30 cellular contexts compared by ENCODE assay signal in genomic region chr6:116543149-116543548, GRCh38. TPM values are rescaled to one million over a fixed set of nuclear protein-coding genes. Genes with fewer than 3 reads are reported as not detected.
"Had no signal": no experiment of that assay in that cellular context is flagged by ENCODE, and none has a peak within 500 bp of the region (broad histone marks: within the 10 kb centered on the region; RNA-seq: fewer than 3 reads in every experiment).

No MANE protein-coding gene starts in this region.

- H2AFZ ChIP-seq: PC-9 had no signal

- H3K36me3 ChIP-seq: cardiac muscle cell had no signal

- ATAC-seq: activated CD8-positive, alpha-beta T cell treated with anti-CD3 and anti-CD28 coated beads for 36 hours; activated T-cell treated with anti-CD3 and anti-CD28 coated beads, Interleukin-2, amount 50 U/mL, for 72 hours; activated T-helper 17 cell treated with anti-CD3 and anti-CD28 coated beads, Interleukin-2, amount 50 U/mL, for 72 hours; K562 had no signal

- H3K27ac ChIP-seq: cardiac muscle cell, PC-9, RWPE1, SK-N-MC had no signal

- DNase-seq: activated CD4-positive, alpha-beta T cell treated with anti-CD3 and anti-CD28 coated beads, Interleukin-2, amount 10 ng/mL, durations not matched to agents 24 days and 14 days; activated CD4-positive, alpha-beta T cell treated with anti-CD3 and anti-CD28 coated beads, Interleukin-2, amount 50 U/mL, for 4 hours; activated CD8-positive, alpha-beta T cell treated with anti-CD3 and anti-CD28 coated beads for 36 hours; activated effector memory CD4-positive, alpha-beta T cell treated with anti-CD3 and anti-CD28 coated beads, Interleukin-2, amount 50 U/mL, for 16 hours; activated naive CD4-positive, alpha-beta T cell; activated naive CD4-positive, alpha-beta T cell treated with anti-CD3 and anti-CD28 coated beads, Interleukin-2, amount 50 U/mL, for 16 hours; activated naive CD8-positive, alpha-beta T cell treated with anti-CD3 and anti-CD28 coated beads for 36 hours; activated T-cell treated with anti-CD3 and anti-CD28 coated beads, Interleukin-2, amount 50 U/mL, for 1 hour; activated T-cell treated with anti-CD3 and anti-CD28 coated beads, Interleukin-2, amount 50 U/mL, for 72 hours; amniotic stem cell; aorta; NCI-H1436 treated with DMSO at 0.1 percent for 48 hours; NCI-H1694 treated with DMSO at 0.1 percent for 48 hours; NCI-H2081; NCI-H2171; NCI-H446; NCI-H510A treated with DMSO at 0.1 percent for 48 hours; NCI-H526 treated with DMSO at 0.1 percent for 48 hours; PC-9; Right ventricle myocardium superior had no signal

- H3K4me3 ChIP-seq: cardiac muscle cell, K562, PC-9, SK-N-MC had no signal

- H3K4me2 ChIP-seq: PC-9 had no signal

RNA-seq across cellular contexts. Expression of gene TRAPPC3L, which starts 2.3 kb away (rescaled TPM):
- total RNA-seq: activated CD4-positive, alpha-beta T cell treated with anti-CD3 and anti-CD28 coated beads, Interleukin-2, amount 10 ng/mL, durations not matched to agents 24 days and 14 days; activated CD8-positive, alpha-beta memory T cell treated with anti-CD3 and anti-CD28 coated beads for 36 hours; activated CD8-positive, alpha-beta T cell treated with anti-CD3 and anti-CD28 coated beads for 36 hours; activated naive CD8-positive, alpha-beta T cell treated with anti-CD3 and anti-CD28 coated beads for 36 hours; activated T-cell treated with anti-CD3 and anti-CD28 coated beads, Interleukin-2, amount 50 U/mL, for 72 hours; activated T-helper 17 cell treated with anti-CD3 and anti-CD28 coated beads, Interleukin-2, amount 50 U/mL, for 72 hours; cardiac muscle cell; K562; OCI-LY7; PC-9; T-helper 1 cell treated with Interleukin-12 subunit alpha and Interleukin-12 subunit beta and Interleukin-4 antibody, amounts not matched to agents 30 ng/mL and 1 ng/mL, for 36 hours; T-helper 2 cell treated with Interferon-gamma antibody and Interleukin-4, amounts not matched to agents 100 ng/mL and 5 ng/mL, for 36 hours had no signal

RNA-seq across cellular contexts. Expression of gene CALHM4, which starts 10.4 kb away (rescaled TPM):
- total RNA-seq: activated CD4-positive, alpha-beta T cell treated with anti-CD3 and anti-CD28 coated beads, Interleukin-2, amount 10 ng/mL, durations not matched to agents 24 days and 14 days; activated CD8-positive, alpha-beta memory T cell treated with anti-CD3 and anti-CD28 coated beads for 36 hours; activated CD8-positive, alpha-beta T cell treated with anti-CD3 and anti-CD28 coated beads for 36 hours; activated naive CD8-positive, alpha-beta T cell treated with anti-CD3 and anti-CD28 coated beads for 36 hours; activated T-cell treated with anti-CD3 and anti-CD28 coated beads, Interleukin-2, amount 50 U/mL, for 72 hours; activated T-helper 17 cell treated with anti-CD3 and anti-CD28 coated beads, Interleukin-2, amount 50 U/mL, for 72 hours; aorta; cardiac muscle cell; K562; M059J; OCI-LY7; PC-9; Right ventricle myocardium superior; T-helper 1 cell treated with Interleukin-12 subunit alpha and Interleukin-12 subunit beta and Interleukin-4 antibody, amounts not matched to agents 30 ng/mL and 1 ng/mL, for 36 hours; T-helper 2 cell treated with Interferon-gamma antibody and Interleukin-4, amounts not matched to agents 100 ng/mL and 5 ng/mL, for 36 hours had no signal

RNA-seq across cellular contexts. Expression of gene CALHM5, which starts 31.7 kb away (rescaled TPM):
- total RNA-seq: activated CD4-positive, alpha-beta T cell treated with anti-CD3 and anti-CD28 coated beads, Interleukin-2, amount 10 ng/mL, durations not matched to agents 24 days and 14 days; activated CD8-positive, alpha-beta memory T cell treated with anti-CD3 and anti-CD28 coated beads for 36 hours; activated CD8-positive, alpha-beta T cell treated with anti-CD3 and anti-CD28 coated beads for 36 hours; activated naive CD8-positive, alpha-beta T cell treated with anti-CD3 and anti-CD28 coated beads for 36 hours; activated T-cell treated with anti-CD3 and anti-CD28 coated beads, Interleukin-2, amount 50 U/mL, for 72 hours; activated T-helper 17 cell treated with anti-CD3 and anti-CD28 coated beads, Interleukin-2, amount 50 U/mL, for 72 hours; cardiac muscle cell; OCI-LY7; PC-9; T-helper 1 cell treated with Interleukin-12 subunit alpha and Interleukin-12 subunit beta and Interleukin-4 antibody, amounts not matched to agents 30 ng/mL and 1 ng/mL, for 36 hours; T-helper 2 cell treated with Interferon-gamma antibody and Interleukin-4, amounts not matched to agents 100 ng/mL and 5 ng/mL, for 36 hours had no signal
